25 cellular contexts compared by ENCODE assay signal in genomic region chr1:20648438-20648837, GRCh38. TPM values are rescaled to one million over a fixed set of nuclear protein-coding genes. Genes with fewer than 3 reads are reported as not detected.
"Had no signal": no experiment of that assay in that cellular context is flagged by ENCODE, and none has a peak within 500 bp of the region (broad histone marks: within the 10 kb centered on the region; RNA-seq: fewer than 3 reads in every experiment).

No MANE protein-coding gene starts in this region.

- H3K27ac Mint-ChIP-seq: stimulated activated naive CD8-positive, alpha-beta T cell treated with anti-CD3 and anti-CD28 coated beads, Interleukin-15, Interleukin-2, amounts not matched to agents 100 ng/mL and 50 ng/mL, for 24 hours had no signal

- H3K9me3 Mint-ChIP-seq: naive thymus-derived CD8-positive, alpha-beta T cell; stimulated activated effector memory CD8-positive, alpha-beta T cell treated with anti-CD3 and anti-CD28 coated beads, Interleukin-12 subunit alpha, Interleukin-12 subunit beta, amount 100 ng/mL, for 72 hours; stimulated activated naive CD8-positive, alpha-beta T cell treated with anti-CD3 and anti-CD28 coated beads, Interleukin-15, Interleukin-2, amounts not matched to agents 100 ng/mL and 50 ng/mL, for 24 hours had no signal

- H3K9me3 ChIP-seq: left lung, lower lobe of right lung, pancreas, prostate gland, sigmoid colon, spleen, suprapubic skin, thoracic aorta, tibial artery, upper lobe of right lung had no signal

- H3K4me3 ChIP-seq: left lung, lower lobe of right lung, pancreas, prostate gland, sigmoid colon, spleen, suprapubic skin, thoracic aorta, tibial artery, upper lobe of right lung had no signal

- DNase-seq: hippocampal formation; left colon; left lung; lower lobe of right lung; mammary epithelial cell; mesenchymal stem cell; naive thymus-derived CD8-positive, alpha-beta T cell; nucleus accumbens; pancreas; retina; right cardiac atrium; sigmoid colon; small intestine; spleen; stimulated activated CD4-positive, alpha-beta T cell treated with anti-CD3 and anti-CD28 coated beads, Interleukin-4, amount 100 ng/mL, for 24 hours; stimulated activated naive CD4-positive, alpha-beta T cell; tibial artery; trophoblast cell; upper lobe of right lung had no signal

- H3K27me3 ChIP-seq: left lung, pancreas, sigmoid colon, spleen, suprapubic skin, tibial artery, upper lobe of right lung had no signal

- H3K27ac ChIP-seq: left lung, lower lobe of right lung, pancreas, prostate gland, sigmoid colon, spleen, suprapubic skin, thoracic aorta, tibial artery, upper lobe of right lung had no signal

- ATAC-seq: left lung; lower lobe of right lung; naive thymus-derived CD8-positive, alpha-beta T cell; pancreas; right cardiac atrium; stimulated activated effector memory CD8-positive, alpha-beta T cell treated with anti-CD3 and anti-CD28 coated beads, Interleukin-12 subunit alpha, Interleukin-12 subunit beta, amount 100 ng/mL, for 72 hours; upper lobe of right lung had no signal

- H3K4me1 Mint-ChIP-seq: stimulated activated effector memory CD8-positive, alpha-beta T cell treated with anti-CD3 and anti-CD28 coated beads, Interleukin-12 subunit alpha, Interleukin-12 subunit beta, amount 100 ng/mL, for 72 hours had no signal

- H3K4me1 ChIP-seq: left lung, lower lobe of right lung, pancreas, prostate gland, sigmoid colon, suprapubic skin, tibial artery, upper lobe of right lung had no signal

- H3K27me3 Mint-ChIP-seq: naive thymus-derived CD8-positive, alpha-beta T cell; stimulated activated naive CD8-positive, alpha-beta T cell treated with anti-CD3 and anti-CD28 coated beads, Interleukin-15, Interleukin-2, amounts not matched to agents 100 ng/mL and 50 ng/mL, for 24 hours had no signal

- H3K4me3 Mint-ChIP-seq: naive thymus-derived CD8-positive, alpha-beta T cell; stimulated activated effector memory CD8-positive, alpha-beta T cell treated with anti-CD3 and anti-CD28 coated beads, Interleukin-12 subunit alpha, Interleukin-12 subunit beta, amount 100 ng/mL, for 72 hours; stimulated activated naive CD8-positive, alpha-beta T cell treated with anti-CD3 and anti-CD28 coated beads, Interleukin-15, Interleukin-2, amounts not matched to agents 100 ng/mL and 50 ng/mL, for 24 hours had no signal

RNA-seq across cellular contexts. Expression of gene CDA, which starts 59.5 kb away (rescaled TPM):
- total RNA-seq: naive thymus-derived CD8-positive, alpha-beta T cell had no signal
- polyA plus RNA-seq: naive thymus-derived CD8-positive, alpha-beta T cell; neural cell had no signal
